In genomic region chr18:55322176-55322735, GRCh38 we compare ENCODE assay signal across 8 cellular contexts.
A peak's percentile ranks its signal among the peaks of the same experiment; 100 is the strongest.
DNase-seq lines count a peak whose midpoint lies in the region; ATAC-seq lines count a peak whose summit lies in the region.

No MANE protein-coding gene starts in this region.

- peak overlapping the region; percentile 51 for H4K8ac ChIP-seq in trophoblast cell (ENCODE audit: low read depth, low read length)

- peak overlapping the region in 1 of 4 donors; percentile 71 for H3K4me3 Mint-ChIP-seq in CD4-positive, CD25-positive, alpha-beta regulatory T cell
- no peak overlapping the region for H3K4me3 Mint-ChIP-seq in activated T-helper 17 cell treated with anti-CD3 and anti-CD28 coated beads, Interleukin-2, amount 50 U/mL, for 72 hours

- peaks cover 0 to 10% (median 4%) of the 10 kb centered on the region in 4 donors for H3K4me1 Mint-ChIP-seq in CD4-positive, CD25-positive, alpha-beta regulatory T cell
- no peaks in the 10 kb centered on the region for H3K4me1 Mint-ChIP-seq in activated T-helper 17 cell treated with anti-CD3 and anti-CD28 coated beads, Interleukin-2, amount 50 U/mL, for 72 hours

- no peak overlapping the region for H3K27ac Mint-ChIP-seq in CD4-positive, CD25-positive, alpha-beta regulatory T cell
- no peak overlapping the region for H3K27ac Mint-ChIP-seq in activated T-helper 17 cell treated with anti-CD3 and anti-CD28 coated beads, Interleukin-2, amount 50 U/mL, for 72 hours

- DNase-seq in CD4-positive, CD25-positive, alpha-beta regulatory T cell = no peak
- peak; percentile 5 for DNase-seq in NCI-H226
- DNase-seq in anterior cingulate cortex (lab: John Stamatoyannopoulos, UW) = peak in 54 of 58 donors; percentile 40 to 91 (median 75)
- DNase-seq in left ventricle myocardium superior = peak; percentile 88
- DNase-seq in trophoblast cell = peak; percentile 19 to 30

- peak; percentile 42 to 62 for ATAC-seq in CD4-positive, CD25-positive, alpha-beta regulatory T cell (ENCODE audit: low read depth in 2 of 2)
- ATAC-seq in GM19023 (IDR thresholded peaks at IDR 0.05; ENCODE audit: unreplicated experiment) (peak; percentile 71), HG03139 (IDR thresholded peaks at IDR 0.05; ENCODE audit: unreplicated experiment) (peak; percentile 44), left ventricle myocardium superior (peak; percentile 87)
- no peak for ATAC-seq in activated T-helper 17 cell treated with anti-CD3 and anti-CD28 coated beads, Interleukin-2, amount 50 U/mL, for 72 hours (replicated peaks)

- H3K27me3 Mint-ChIP-seq in CD4-positive, CD25-positive, alpha-beta regulatory T cell = peaks cover 42% of the 10 kb centered on the region
- peaks cover 31% of the 10 kb centered on the region for H3K27me3 Mint-ChIP-seq in activated T-helper 17 cell treated with anti-CD3 and anti-CD28 coated beads, Interleukin-2, amount 50 U/mL, for 72 hours

- no peak overlapping the region for H2BK12ac ChIP-seq in trophoblast cell (ENCODE audit: low read length)

- peak overlapping the region; percentile 99 for H3K23ac ChIP-seq in trophoblast cell (ENCODE audit: low read length)

- no peaks in the 10 kb centered on the region for H3K9me3 ChIP-seq in CD4-positive, CD25-positive, alpha-beta regulatory T cell (ENCODE audit: control insufficient read depth in 2 of 2, low read length in 2 of 2)
- H3K9me3 ChIP-seq in trophoblast cell (ENCODE audit: insufficient read depth, low read depth, low read length) = no peaks in the 10 kb centered on the region

- no peak overlapping the region for H3K18ac ChIP-seq in trophoblast cell (ENCODE audit: low read length)

- H3K27ac ChIP-seq in CD4-positive, CD25-positive, alpha-beta regulatory T cell (ENCODE audit: insufficient read depth, low read length, poor library complexity, severe bottlenecking) = no peak overlapping the region
- peak overlapping the region; percentile 58 for H3K27ac ChIP-seq in trophoblast cell (ENCODE audit: low read depth, low read length)

- H3K9ac ChIP-seq in trophoblast cell (ENCODE audit: low read length) = peak overlapping the region; percentile 50

- H2BK120ac ChIP-seq in trophoblast cell (ENCODE audit: insufficient read depth, low read length, poor library complexity) = no peak overlapping the region

- peak overlapping the region; percentile 68 for H3K14ac ChIP-seq in trophoblast cell (ENCODE audit: low read length)

- no peaks in the 10 kb centered on the region for H3K36me3 Mint-ChIP-seq in CD4-positive, CD25-positive, alpha-beta regulatory T cell
- H3K36me3 Mint-ChIP-seq in activated T-helper 17 cell treated with anti-CD3 and anti-CD28 coated beads, Interleukin-2, amount 50 U/mL, for 72 hours (ENCODE audit: low read depth) = no peaks in the 10 kb centered on the region

- H2AK5ac ChIP-seq in trophoblast cell (ENCODE audit: low read length) = no peak overlapping the region

- no peaks in the 10 kb centered on the region for H3K79me2 ChIP-seq in trophoblast cell (ENCODE audit: control insufficient read depth, insufficient read depth, low read length, poor library complexity)

- WGBS in trophoblast cell (ENCODE audit: extremely low coverage, insufficient coverage, insufficient read length) = no CpG with 5 or more reads among the region's 30 CpGs

- H3K79me1 ChIP-seq in trophoblast cell (ENCODE audit: low read length) = peaks cover 2% of the 10 kb centered on the region

- peak overlapping the region; percentile 21 for H3K4ac ChIP-seq in trophoblast cell (ENCODE audit: low read depth, low read length)

- no peaks in the 10 kb centered on the region for H3K36me3 ChIP-seq in CD4-positive, CD25-positive, alpha-beta regulatory T cell (ENCODE audit: control insufficient read depth, insufficient read depth, low read length)
- peaks cover 0 to 2% of the 10 kb centered on the region in 2 experiments for H3K36me3 ChIP-seq in trophoblast cell (ENCODE audit: control insufficient read depth in 1 of 2, insufficient read depth in 2 of 2, low read length in 2 of 2)

- peak overlapping the region; percentile 26 for H4K12ac ChIP-seq in trophoblast cell (ENCODE audit: low read depth, low read length)

- peak overlapping the region; percentile 52 for H2BK5ac ChIP-seq in trophoblast cell (ENCODE audit: low read depth, low read length, poor library complexity)

- H3K9me3 Mint-ChIP-seq in CD4-positive, CD25-positive, alpha-beta regulatory T cell = peaks cover 0 to 10% (median 1%) of the 10 kb centered on the region in 7 donors
- H3K9me3 Mint-ChIP-seq in activated T-helper 17 cell treated with anti-CD3 and anti-CD28 coated beads, Interleukin-2, amount 50 U/mL, for 72 hours = no peaks in the 10 kb centered on the region

- intact Hi-C loops in left ventricle myocardium superior (cut with micrococcal nuclease) = loop anchor here (10.0 kb wide), 2 partner anchors 57 to 263 kb away; partner anchors contain the start of gene TCF4

- H3K4me3 ChIP-seq in CD4-positive, CD25-positive, alpha-beta regulatory T cell (ENCODE audit: low read depth, low read length) = no peak overlapping the region
- H3K4me3 ChIP-seq in trophoblast cell (ENCODE audit: low read depth, low read length) = peak overlapping the region; percentile 57

- no peak overlapping the region for H2AFZ ChIP-seq in trophoblast cell (ENCODE audit: insufficient read depth, low read length, poor library complexity)

- no peak overlapping the region for H4K91ac ChIP-seq in trophoblast cell (ENCODE audit: low read depth, low read length)

- H3K4me1 ChIP-seq in CD4-positive, CD25-positive, alpha-beta regulatory T cell (ENCODE audit: control insufficient read depth, insufficient read depth, low read length, poor library complexity, severe bottlenecking) = peaks cover 4% of the 10 kb centered on the region
- H3K4me1 ChIP-seq in trophoblast cell (ENCODE audit: control insufficient read depth in 1 of 2, insufficient read depth in 2 of 2, low read length in 2 of 2) = peaks cover 7 to 8% of the 10 kb centered on the region in 2 experiments

- peaks cover 2% of the 10 kb centered on the region for H3K27me3 ChIP-seq in CD4-positive, CD25-positive, alpha-beta regulatory T cell (ENCODE audit: control insufficient read depth, insufficient read depth, low read length)
- H3K27me3 ChIP-seq in trophoblast cell (ENCODE audit: insufficient read depth, low read length) = no peaks in the 10 kb centered on the region

- peak overlapping the region; percentile 88 for H3K4me2 ChIP-seq in trophoblast cell (ENCODE audit: low read length)

Comparison
In these comparisons a context has a peak if more than half of its experiments do, and no peak if none do; other contexts are left out.
1. DNase-seq: peak in NCI-H226 (single experiment), anterior cingulate cortex (54 of 58), left ventricle myocardium superior (single experiment) and trophoblast cell (2 of 2); none in CD4-positive, CD25-positive, alpha-beta regulatory T cell (0 of 3).